ENCODE assay signal across 1 cellular context in genomic region chr17:83100220-83100852, GRCh38.
TF ChIP-seq lines count a peak whose summit lies in the region.

No MANE protein-coding gene starts in this region.

TF ChIP-seq in IMR-90, 13 proteins besides CTCF, POLR2A, EP300 and RAD21 (continued from another document):
- TF ChIP-seq CHD1 (IDR thresholded peaks at IDR 0.05; ENCODE audit: low read depth, low read length) (no peak), ELK1 (IDR thresholded peaks at IDR 0.05; ENCODE audit: borderline replicate concordance, low read depth, low read length) (no peak), NFE2L2 (IDR thresholded peaks at IDR 0.05; ENCODE audit: low read depth, low read length) (no peak), MXI1 (IDR thresholded peaks at IDR 0.05; ENCODE audit: borderline replicate concordance, low read depth, low read length) (no peak), RCOR1 (IDR thresholded peaks at IDR 0.05; ENCODE audit: insufficient replicate concordance, low read length) (no peak), FOS (IDR thresholded peaks at IDR 0.05; ENCODE audit: low read depth, low read length) (no peak)
